12 cellular contexts compared by ENCODE assay signal in the genomic region with DNA sequence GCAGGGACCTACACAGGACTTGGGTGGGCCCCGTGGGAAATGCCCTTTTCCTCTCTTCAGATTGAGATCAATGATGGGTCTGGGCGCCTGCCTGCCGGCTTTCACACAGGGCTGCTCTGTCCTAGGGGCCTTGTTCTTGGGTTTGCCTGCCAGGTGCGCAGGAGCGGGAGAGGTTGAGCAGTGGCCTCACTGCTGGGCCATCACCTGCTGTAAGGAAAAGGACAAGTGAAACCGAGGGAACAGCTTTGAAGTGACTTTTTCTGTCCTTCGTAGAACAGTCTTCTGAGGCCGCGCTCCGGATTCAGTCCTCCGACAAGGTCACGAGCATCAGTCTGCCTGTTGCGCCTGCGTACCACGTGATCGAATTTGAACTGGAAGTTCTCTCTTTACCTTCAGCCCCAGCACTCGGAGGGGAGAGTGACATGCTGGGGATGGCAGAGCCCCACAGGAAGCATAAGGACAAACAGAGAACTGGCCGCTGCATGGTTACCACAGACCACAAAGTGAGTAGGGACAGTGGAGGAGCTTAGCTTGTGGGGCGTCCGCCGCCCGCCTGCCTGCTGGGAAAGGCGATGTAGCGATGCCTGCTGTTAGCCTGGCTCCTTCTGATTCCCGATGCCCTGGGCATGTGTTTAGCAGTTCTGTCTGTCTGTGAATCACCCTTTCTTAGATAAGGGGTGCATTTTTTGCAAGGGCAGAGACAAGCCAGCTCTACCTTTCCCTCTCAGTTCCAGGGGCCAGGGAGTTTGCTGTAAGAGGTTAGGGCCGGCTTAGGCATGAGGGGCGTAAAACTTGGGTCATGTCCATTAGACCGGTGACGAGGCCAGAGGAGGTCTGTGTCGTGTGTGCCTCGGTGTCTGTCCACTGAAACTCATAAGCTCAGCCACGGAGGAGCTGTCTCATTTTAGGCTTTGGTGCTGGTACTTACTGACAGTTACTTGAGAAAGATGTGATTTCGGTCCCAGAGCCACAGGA. TPM values are rescaled to one million over a fixed set of nuclear protein-coding genes. Genes with fewer than 3 reads are reported as not detected.
DNase-seq lines count a peak whose midpoint lies in the region; ATAC-seq and TF ChIP-seq lines count a peak whose summit lies in the region.
"Had no signal": no experiment of that assay in that cellular context is flagged by ENCODE, and none has a peak within 500 bp of the region (broad histone marks: within the 10 kb centered on the region; RNA-seq: fewer than 3 reads in every experiment).

No MANE protein-coding gene starts in this region.

- H3K4me3 Mint-ChIP-seq in T-helper 1 cell treated with Interleukin-12 subunit alpha and Interleukin-12 subunit beta and Interleukin-4 antibody, amounts not matched to agents 30 μg/mL and 1 μg/mL, for 36 hours = peak overlapping the region; percentile 72
- H3K4me3 Mint-ChIP-seq in activated CD4-positive, alpha-beta memory T cell treated with anti-CD3 and anti-CD28 coated beads for 36 hours = peak overlapping the region; percentile 4
- H3K4me3 Mint-ChIP-seq in stimulated activated effector memory CD8-positive, alpha-beta T cell treated with anti-CD3 and anti-CD28 coated beads, Interleukin-12 subunit alpha, Interleukin-12 subunit beta, amount 100 ng/mL, for 72 hours = peak overlapping the region; percentile 75

- CTCF ChIA-PET in activated CD4-positive, alpha-beta memory T cell treated with anti-CD3 and anti-CD28 coated beads for 36 hours (lab: Charles Lee) = interaction anchor here (0.6 to 0.8 kb wide), 2 partner anchors 12 to 74 kb away, joined by 3 to 4 read pairs; no protein-coding TSS in a partner anchor

- H3K9me3 ChIP-seq in right atrium auricular region = no peaks in the 10 kb centered on the region

- POLR2A ChIA-PET in activated CD4-positive, alpha-beta memory T cell treated with anti-CD3 and anti-CD28 coated beads for 36 hours (lab: Charles Lee) = no interaction called here

- peak overlapping the region; percentile 99 for H3K27ac Mint-ChIP-seq in T-helper 1 cell treated with Interleukin-12 subunit alpha and Interleukin-12 subunit beta and Interleukin-4 antibody, amounts not matched to agents 30 μg/mL and 1 μg/mL, for 36 hours
- peak overlapping the region; percentile 99 for H3K27ac Mint-ChIP-seq in activated CD4-positive, alpha-beta memory T cell treated with anti-CD3 and anti-CD28 coated beads for 36 hours
- H3K27ac Mint-ChIP-seq in stimulated activated effector memory CD8-positive, alpha-beta T cell treated with anti-CD3 and anti-CD28 coated beads, Interleukin-12 subunit alpha, Interleukin-12 subunit beta, amount 100 ng/mL, for 72 hours = peak overlapping the region; percentile 98

- H3K4me1 Mint-ChIP-seq in T-helper 1 cell treated with Interleukin-12 subunit alpha and Interleukin-12 subunit beta and Interleukin-4 antibody, amounts not matched to agents 30 μg/mL and 1 μg/mL, for 36 hours (ENCODE audit: low read depth) = peaks cover 75% of the 10 kb centered on the region
- peaks cover 79% of the 10 kb centered on the region for H3K4me1 Mint-ChIP-seq in activated CD4-positive, alpha-beta memory T cell treated with anti-CD3 and anti-CD28 coated beads for 36 hours (ENCODE audit: low read depth)
- peaks cover 79% of the 10 kb centered on the region for H3K4me1 Mint-ChIP-seq in stimulated activated effector memory CD8-positive, alpha-beta T cell treated with anti-CD3 and anti-CD28 coated beads, Interleukin-12 subunit alpha, Interleukin-12 subunit beta, amount 100 ng/mL, for 72 hours

- peak overlapping the region; percentile 66 to 82 for H3K27ac ChIP-seq in right atrium auricular region
- H3K27ac ChIP-seq: 22Rv1 had no signal

- peaks cover 0 to 48% of the 10 kb centered on the region in 2 donors for H3K4me1 ChIP-seq in right atrium auricular region

- DNase-seq in T-helper 1 cell = no peak
- DNase-seq in activated CD4-positive, alpha-beta memory T cell treated with anti-CD3 and anti-CD28 coated beads for 36 hours = no peak
- no peak for DNase-seq in right atrium auricular region (ENCODE audit: low spot score)
- DNase-seq in stimulated activated effector memory CD8-positive, alpha-beta T cell treated with anti-CD3 and anti-CD28 coated beads, Interleukin-12 subunit alpha, Interleukin-12 subunit beta, amount 100 ng/mL, for 72 hours (ENCODE audit: low spot score in 2 of 2) = peak in 1 of 2 donors; percentile 4
- no peak for DNase-seq in NCI-H2029 treated with DMSO at 0.1 percent for 48 hours (lab: John Stamatoyannopoulos, UW)
- DNase-seq: activated CD4-positive, alpha-beta T cell treated with anti-CD3 and anti-CD28 coated beads, Interleukin-2, amount 50 U/mL, for 4 hours; NCI-H524 treated with DMSO at 0.1 percent for 48 hours; SIG-M5 had no signal

- no peaks in the 10 kb centered on the region for H3K27me3 ChIP-seq in right atrium auricular region

- peaks cover 74% of the 10 kb centered on the region for H3K36me3 ChIP-seq in right atrium auricular region

- no peak for ATAC-seq in stimulated activated effector memory CD8-positive, alpha-beta T cell treated with anti-CD3 and anti-CD28 coated beads, Interleukin-12 subunit alpha, Interleukin-12 subunit beta, amount 100 ng/mL, for 72 hours
- no peak for ATAC-seq in HG03342 (IDR thresholded peaks at IDR 0.05; ENCODE audit: unreplicated experiment)
- ATAC-seq in HG03432 (IDR thresholded peaks at IDR 0.05; ENCODE audit: unreplicated experiment) = no peak

- no peaks in the 10 kb centered on the region for H3K9me3 Mint-ChIP-seq in T-helper 1 cell treated with Interleukin-12 subunit alpha and Interleukin-12 subunit beta and Interleukin-4 antibody, amounts not matched to agents 30 μg/mL and 1 μg/mL, for 36 hours
- no peaks in the 10 kb centered on the region for H3K9me3 Mint-ChIP-seq in activated CD4-positive, alpha-beta memory T cell treated with anti-CD3 and anti-CD28 coated beads for 36 hours
- no peaks in the 10 kb centered on the region for H3K9me3 Mint-ChIP-seq in stimulated activated effector memory CD8-positive, alpha-beta T cell treated with anti-CD3 and anti-CD28 coated beads, Interleukin-12 subunit alpha, Interleukin-12 subunit beta, amount 100 ng/mL, for 72 hours

- no peak for TF ChIP-seq CTCF in right atrium auricular region (IDR thresholded peaks at IDR 0.05)

- intact Hi-C loops in activated CD4-positive, alpha-beta memory T cell treated with anti-CD3 and anti-CD28 coated beads for 36 hours (cut with micrococcal nuclease) = no loop called here

- H3K27me3 Mint-ChIP-seq in T-helper 1 cell treated with Interleukin-12 subunit alpha and Interleukin-12 subunit beta and Interleukin-4 antibody, amounts not matched to agents 30 μg/mL and 1 μg/mL, for 36 hours (ENCODE audit: low read depth) = no peaks in the 10 kb centered on the region
- H3K27me3 Mint-ChIP-seq in activated CD4-positive, alpha-beta memory T cell treated with anti-CD3 and anti-CD28 coated beads for 36 hours = no peaks in the 10 kb centered on the region

- H3K4me3 ChIP-seq in right atrium auricular region = no peak overlapping the region

- H3K36me3 Mint-ChIP-seq in T-helper 1 cell treated with Interleukin-12 subunit alpha and Interleukin-12 subunit beta and Interleukin-4 antibody, amounts not matched to agents 30 μg/mL and 1 μg/mL, for 36 hours (ENCODE audit: low read depth) = peaks cover 73% of the 10 kb centered on the region
- peaks cover 78% of the 10 kb centered on the region for H3K36me3 Mint-ChIP-seq in activated CD4-positive, alpha-beta memory T cell treated with anti-CD3 and anti-CD28 coated beads for 36 hours
- H3K36me3 Mint-ChIP-seq in stimulated activated effector memory CD8-positive, alpha-beta T cell treated with anti-CD3 and anti-CD28 coated beads, Interleukin-12 subunit alpha, Interleukin-12 subunit beta, amount 100 ng/mL, for 72 hours = peaks cover 100% of the 10 kb centered on the region

RNA-seq across cellular contexts. Expression of a gene that starts 19.5 kb away (rescaled TPM):
- 10 to 100 TPM; 38.5 to 39.8 TPM for total RNA-seq in activated CD4-positive, alpha-beta memory T cell treated with anti-CD3 and anti-CD28 coated beads for 36 hours
- 10 to 100 TPM in 1 of 2 donors, 1 to 10 TPM in 1; 3.1 to 10.4 TPM for total RNA-seq in right atrium auricular region

RNA-seq across cellular contexts. Expression of a gene that starts 45.8 kb away (rescaled TPM):
- total RNA-seq in activated CD4-positive, alpha-beta memory T cell treated with anti-CD3 and anti-CD28 coated beads for 36 hours = 10 to 100 TPM; 40.1 to 44.9 TPM
- total RNA-seq in right atrium auricular region = 10 to 100 TPM; 10.5 TPM

Comparison
In these comparisons a context has a peak if more than half of its experiments do, and no peak if none do; other contexts are left out.
1. H3K4me3 Mint-ChIP-seq: peak in every context shown above with its lines; median percentile 75 in stimulated activated effector memory CD8-positive, alpha-beta T cell treated with anti-CD3 and anti-CD28 coated beads, Interleukin-12 subunit alpha, Interleukin-12 subunit beta, amount 100 ng/mL, for 72 hours; 72 in T-helper 1 cell treated with Interleukin-12 subunit alpha and Interleukin-12 subunit beta and Interleukin-4 antibody, amounts not matched to agents 30 μg/mL and 1 μg/mL, for 36 hours; 4 in activated CD4-positive, alpha-beta memory T cell treated with anti-CD3 and anti-CD28 coated beads for 36 hours.